14 cellular contexts compared by ENCODE assay signal in genomic region chr5:8058626-8059180, GRCh38.
DNase-seq lines count a peak whose midpoint lies in the region; ATAC-seq and TF ChIP-seq lines count a peak whose summit lies in the region.
"Had no signal": no experiment of that assay in that cellular context is flagged by ENCODE, and none has a peak within 500 bp of the region (broad histone marks: within the 10 kb centered on the region; RNA-seq: fewer than 3 reads in every experiment).

No MANE protein-coding gene starts in this region.

- peaks cover 0 to 9% (median 0%) of the 10 kb centered on the region in 11 experiments; a peak in 4 of 22 replicates for H3K27me3 ChIP-seq in BLaER1 treated with 17β-estradiol and CSF1 and Interleukin-3, amounts not matched to agents 10 nM and 100 nM
- no peaks in the 10 kb centered on the region for H3K27me3 ChIP-seq in Peyer's patch

- TF ChIP-seq CTCF in Peyer's patch (IDR thresholded peaks at IDR 0.05), result no peak

- H3K4me2 ChIP-seq in BLaER1 treated with 17β-estradiol and CSF1 and Interleukin-3, amounts not matched to agents 10 nM and 100 nM, result peak overlapping the region; percentile 18 to 96 (median 93)

- H3K9ac ChIP-seq in BLaER1 treated with 17β-estradiol and CSF1 and Interleukin-3, amounts not matched to agents 10 nM and 100 nM, result peak overlapping the region in 8 of 11 experiments; percentile 39 to 77 (median 64); a peak in 15 of 22 replicates

- DNase-seq in NCI-H187 (lab: John Stamatoyannopoulos, UW) (peak; percentile 81 to 94), NCI-H524 treated with DMSO at 0.1 percent for 48 hours (lab: John Stamatoyannopoulos, UW) (peak; percentile 96), left kidney (ENCODE audit: low read depth, low spot score) (peak; percentile 82), Peyer's patch (no peak), NOMO-1 treated with DMSO at 0.1 percent for 48 hours (lab: John Stamatoyannopoulos, UW; ENCODE audit: unreplicated experiment) (no peak)
- DNase-seq: Caco-2, DMS153, GOT3, NCI-H1436 treated with DMSO at 0.1 percent for 48 hours, Right ventricle myocardium superior had no signal

- peak overlapping the region in 2 of 10 experiments; percentile 20 to 26; a peak in 5 of 20 replicates for H3K4me3 ChIP-seq in BLaER1 treated with 17β-estradiol and CSF1 and Interleukin-3, amounts not matched to agents 10 nM and 100 nM
- no peak overlapping the region for H3K4me3 ChIP-seq in Peyer's patch

- peak overlapping the region in 9 of 11 experiments; percentile 9 to 85 (median 78); a peak in 16 of 22 replicates for H3K27ac ChIP-seq in BLaER1 treated with 17β-estradiol and CSF1 and Interleukin-3, amounts not matched to agents 10 nM and 100 nM
- no peak overlapping the region for H3K27ac ChIP-seq in Peyer's patch
- H3K27ac ChIP-seq: C4-2B had no signal

- peaks cover 44 to 60% (median 48%) of the 10 kb centered on the region in 10 experiments for H3K4me1 ChIP-seq in BLaER1 treated with 17β-estradiol and CSF1 and Interleukin-3, amounts not matched to agents 10 nM and 100 nM
- H3K4me1 ChIP-seq in Peyer's patch, result no peaks in the 10 kb centered on the region
- H3K4me1 ChIP-seq: Caco-2 had no signal

- ATAC-seq in HG03196 (IDR thresholded peaks at IDR 0.05; ENCODE audit: unreplicated experiment), result no peak
- ATAC-seq in GM18909 (IDR thresholded peaks at IDR 0.05; ENCODE audit: poor library complexity, unreplicated experiment), result no peak

- no peaks in the 10 kb centered on the region for H3K36me3 ChIP-seq in BLaER1 treated with 17β-estradiol and CSF1 and Interleukin-3, amounts not matched to agents 10 nM and 100 nM
- H3K36me3 ChIP-seq in Peyer's patch, result no peaks in the 10 kb centered on the region

- H4K20me1 ChIP-seq in BLaER1 treated with 17β-estradiol and CSF1 and Interleukin-3, amounts not matched to agents 10 nM and 100 nM, result no peaks in the 10 kb centered on the region

- no peaks in the 10 kb centered on the region for H3K9me3 ChIP-seq in BLaER1 treated with 17β-estradiol and CSF1 and Interleukin-3, amounts not matched to agents 10 nM and 100 nM (replicated peaks in 1 of 11)
- H3K9me3 ChIP-seq in Peyer's patch, result no peaks in the 10 kb centered on the region
- H3K9me3 ChIP-seq: Caco-2 had no signal

- no peak for TF ChIP-seq POLR2A in Peyer's patch (IDR thresholded peaks at IDR 0.05)

Comparison
In these comparisons a context has a peak if more than half of its experiments do, and no peak if none do; other contexts are left out.
1. H3K27ac ChIP-seq: peak in BLaER1 treated with 17β-estradiol and CSF1 and Interleukin-3, amounts not matched to agents 10 nM and 100 nM (9 of 11); none in Peyer's patch (0 of 4).
2. DNase-seq: peak in NCI-H187 (2 of 2), NCI-H524 treated with DMSO at 0.1 percent for 48 hours (single experiment) and left kidney (single experiment); none in Peyer's patch (0 of 3) and NOMO-1 treated with DMSO at 0.1 percent for 48 hours (single experiment).